Comparison of ENCODE assay signal across 14 cellular contexts in genomic region chr5:139789116-139789844, GRCh38. TPM values are rescaled to one million over a fixed set of nuclear protein-coding genes. Genes with fewer than 3 reads are reported as not detected.
DNase-seq lines count a peak whose midpoint lies in the region; TF ChIP-seq lines count a peak whose summit lies in the region.
"Had no signal": no experiment of that assay in that cellular context is flagged by ENCODE, and none has a peak within 500 bp of the region (broad histone marks: within the 10 kb centered on the region; RNA-seq: fewer than 3 reads in every experiment).

No MANE protein-coding gene starts in this region.

- H2AFZ ChIP-seq in osteoblast (ENCODE audit: low read length): no peak overlapping the region
- H2AFZ ChIP-seq: hepatocyte had no signal

- peaks cover 14% of the 10 kb centered on the region for H3K27me3 ChIP-seq in osteoblast (ENCODE audit: insufficient read depth, low read length)

- TF ChIP-seq CTCF in HFFc6 (IDR thresholded peaks at IDR 0.05): no peak
- no peak for TF ChIP-seq CTCF in osteoblast (IDR thresholded peaks at IDR 0.05; ENCODE audit: extremely low read depth, low read depth, low read length)

- H3K4me2 ChIP-seq in osteoblast (ENCODE audit: insufficient read depth, low read length): no peak overlapping the region
- H3K4me2 ChIP-seq: hepatocyte had no signal

- peaks cover 4% of the 10 kb centered on the region for H3K4me1 ChIP-seq in osteoblast (ENCODE audit: insufficient read depth, low read length)

- H3K27ac ChIP-seq in cingulate gyrus (ENCODE audit: low read depth, low read length): peak overlapping the region; percentile 98
- H3K27ac ChIP-seq in osteoblast (ENCODE audit: low read depth, low read length): no peak overlapping the region
- H3K27ac ChIP-seq: hepatocyte had no signal

- no peaks in the 10 kb centered on the region for H3K9me3 ChIP-seq in osteoblast (ENCODE audit: low read depth, low read length)

- no peak overlapping the region for H3K27ac Mint-ChIP-seq in HFFc6

- H3K4me3 ChIP-seq in osteoblast (ENCODE audit: insufficient read depth, low read length): no peak overlapping the region
- H3K4me3 ChIP-seq: hepatocyte had no signal

- no peaks in the 10 kb centered on the region for H3K36me3 Mint-ChIP-seq in HFFc6 (ENCODE audit: low read depth)

- DNase-seq in Ammon's horn (ENCODE audit: low spot score) (peak; percentile 22), HFFc6 (no peak), osteoblast (ENCODE audit: insufficient read length, low spot score, missing footprints) (peak; percentile 51), foreskin melanocyte (no peak), KG1 (lab: John Stamatoyannopoulos, UW) (no peak), GM03348 (ENCODE audit: low spot score) (no peak)
- DNase-seq in activated naive CD4-positive, alpha-beta T cell (lab: John Stamatoyannopoulos, UW): no peak
- DNase-seq: activated CD4-positive, CD25-positive, alpha-beta regulatory T cell treated with anti-CD3 and anti-CD28 coated beads, Interleukin-2, amount 50 U/mL, for 72 hours; left colon; NCI-H2029 treated with DMSO at 0.1 percent for 48 hours; stimulated activated CD8-positive, alpha-beta memory T cell treated with anti-CD3 and anti-CD28 coated beads, Interleukin-4, amount 100 ng/mL, for 48 hours had no signal

- no peaks in the 10 kb centered on the region for H3K4me1 Mint-ChIP-seq in HFFc6 (ENCODE audit: low read depth)

- no peaks in the 10 kb centered on the region for H3K9me3 Mint-ChIP-seq in HFFc6

- H3K27me3 Mint-ChIP-seq in HFFc6 (ENCODE audit: insufficient read depth): peaks cover 33% of the 10 kb centered on the region

- no peaks in the 10 kb centered on the region for H4K20me1 ChIP-seq in osteoblast (ENCODE audit: insufficient read depth, low read length)

- peak overlapping the region; percentile 15; the same call in 1 of the 2 replicates for H3K4me3 Mint-ChIP-seq in HFFc6

- no peaks in the 10 kb centered on the region for H3K79me2 ChIP-seq in osteoblast (ENCODE audit: insufficient read depth, low read length)
- H3K79me2 ChIP-seq: hepatocyte had no signal

- no peaks in the 10 kb centered on the region for H3K36me3 ChIP-seq in osteoblast (ENCODE audit: insufficient read depth, low read length)

RNA-seq across cellular contexts. Expression of gene PSD2, which starts 6.3 kb away (rescaled TPM):
- under 1 TPM in 5 of 6 experiments, not detected in 1; 0.02 to 0.14 (median 0.07) TPM for total RNA-seq in HFFc6 (2021; fragmentation: NEBNext Ultra II Directional; extraction: Animal tissue kit (Norgen Biotek cat#: 25700))
- 0.29 and 0.36 TPM in 2 replicates for total RNA-seq in osteoblast
- total RNA-seq: dermis microvascular lymphatic vessel endothelial cell, hepatocyte had no signal

Comparison
In these comparisons a context has a peak if more than half of its experiments do, and no peak if none do; other contexts are left out.
1. DNase-seq: peak in Ammon's horn (single experiment) and osteoblast (single experiment); none in HFFc6 (single experiment), foreskin melanocyte (single experiment), KG1 (single experiment), activated naive CD4-positive, alpha-beta T cell (0 of 4) and GM03348 (single experiment).